In the genomic region with DNA sequence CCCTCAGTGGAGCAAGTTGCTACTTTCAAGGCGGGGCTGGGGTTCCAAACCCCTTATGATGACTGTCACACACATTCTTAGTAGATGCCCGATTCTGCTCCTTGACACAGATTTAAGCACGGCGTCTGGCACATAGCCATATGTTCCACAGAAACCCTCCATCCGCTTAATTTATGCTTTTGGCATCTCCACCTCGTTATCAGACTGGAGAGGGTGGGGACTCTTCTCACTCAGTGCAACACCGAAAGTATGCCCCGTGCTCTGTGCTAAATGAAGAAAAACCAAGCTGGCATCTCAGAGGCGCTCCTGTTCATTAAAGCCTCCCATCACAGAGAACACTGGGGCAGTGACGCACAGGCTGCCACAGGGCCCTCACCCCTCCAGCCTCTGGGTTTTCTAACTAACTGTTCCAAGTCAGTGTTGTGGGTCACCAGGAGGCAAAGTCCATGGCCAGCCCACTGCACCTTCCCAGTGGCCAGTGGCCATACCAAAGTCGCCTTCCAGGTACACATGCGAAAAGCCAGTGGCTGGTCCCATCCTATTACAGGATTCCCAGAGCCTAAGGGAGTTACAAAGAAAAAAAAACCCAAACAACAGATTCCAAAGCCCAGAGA, we compare ENCODE assay signal across 15 cellular contexts. TPM values are rescaled to one million over a fixed set of nuclear protein-coding genes. Genes with fewer than 3 reads are reported as not detected.
A peak's percentile ranks its signal among the peaks of the same experiment; 100 is the strongest.
DNase-seq lines count a peak whose midpoint lies in the region; ATAC-seq, FAIRE-seq and TF ChIP-seq lines count a peak whose summit lies in the region.
"Had no signal": no experiment of that assay in that cellular context is flagged by ENCODE, and none has a peak within 500 bp of the region (broad histone marks: within the 10 kb centered on the region; RNA-seq: fewer than 3 reads in every experiment).

No MANE protein-coding gene starts in this region.

- intact Hi-C loops in activated T-helper 1 cell treated with anti-CD3 and anti-CD28 coated beads, Interleukin-12 subunit alpha, Interleukin-12 subunit beta, Interleukin-2, Interleukin-4 antibody, amounts not matched to agents 30 ng/mL and 10 ng/mL and 1 ng/mL, durations not matched to agents 14 hours and 24 hours and 36 hours (cut with micrococcal nuclease): no loop called here
- intact Hi-C loops in esophagus squamous epithelium (cut with DNase I): no loop called here

- H3K27ac Mint-ChIP-seq in activated T-helper 1 cell treated with anti-CD3 and anti-CD28 coated beads, Interleukin-12 subunit alpha, Interleukin-12 subunit beta, Interleukin-2, Interleukin-4 antibody, amounts not matched to agents 30 ng/mL and 10 ng/mL and 1 ng/mL, durations not matched to agents 14 hours and 24 hours and 36 hours: peak overlapping the region; percentile 73
- peak overlapping the region; percentile 81 to 99 for H3K27ac Mint-ChIP-seq in natural killer cell treated with Interleukin-12 subunit alpha and Interleukin-12 subunit beta and Interleukin-15 and Interleukin-18, amount 100 ng/mL, for 72 hours

- peaks cover 32 to 97% (median 64%) of the 10 kb centered on the region in 3 donors for H3K4me1 ChIP-seq in esophagus squamous epithelium

- ATAC-seq in natural killer cell treated with Interleukin-12 subunit alpha and Interleukin-12 subunit beta and Interleukin-15 and Interleukin-18, amount 100 ng/mL, for 72 hours: no peak

- H3K9me3 ChIP-seq in esophagus squamous epithelium: no peaks in the 10 kb centered on the region
- H3K9me3 ChIP-seq: transverse colon had no signal

- peak overlapping the region in 1 of 4 donors; percentile 70 for H3K27ac ChIP-seq in esophagus squamous epithelium
- H3K27ac ChIP-seq: transverse colon, VCaP had no signal

- WGBS in esophagus squamous epithelium, 2 donors: 58 to 69% methylated on average over 9 to 10 of the region's 12 CpGs

- H3K27me3 Mint-ChIP-seq in activated T-helper 1 cell treated with anti-CD3 and anti-CD28 coated beads, Interleukin-12 subunit alpha, Interleukin-12 subunit beta, Interleukin-2, Interleukin-4 antibody, amounts not matched to agents 30 ng/mL and 10 ng/mL and 1 ng/mL, durations not matched to agents 14 hours and 24 hours and 36 hours (ENCODE audit: insufficient read depth): no peaks in the 10 kb centered on the region
- H3K27me3 Mint-ChIP-seq in natural killer cell treated with Interleukin-12 subunit alpha and Interleukin-12 subunit beta and Interleukin-15 and Interleukin-18, amount 100 ng/mL, for 72 hours: no peaks in the 10 kb centered on the region

- TF ChIP-seq POLR2A in GM12892 (IDR thresholded peaks at IDR 0.05; ENCODE audit: low read depth, low read length) (no peak), esophagus squamous epithelium (IDR thresholded peaks at IDR 0.05) (no peak)

- no peak overlapping the region for H3K4me3 Mint-ChIP-seq in activated T-helper 1 cell treated with anti-CD3 and anti-CD28 coated beads, Interleukin-12 subunit alpha, Interleukin-12 subunit beta, Interleukin-2, Interleukin-4 antibody, amounts not matched to agents 30 ng/mL and 10 ng/mL and 1 ng/mL, durations not matched to agents 14 hours and 24 hours and 36 hours
- peak overlapping the region; percentile 53 for H3K4me3 Mint-ChIP-seq in natural killer cell treated with Interleukin-12 subunit alpha and Interleukin-12 subunit beta and Interleukin-15 and Interleukin-18, amount 100 ng/mL, for 72 hours

- TF ChIP-seq CTCF in esophagus squamous epithelium (IDR thresholded peaks at IDR 0.05): no peak

- H3K36me3 ChIP-seq in esophagus squamous epithelium: no peaks in the 10 kb centered on the region
- H3K36me3 ChIP-seq: transverse colon had no signal

- no peaks in the 10 kb centered on the region for H3K27me3 ChIP-seq in esophagus squamous epithelium
- H3K27me3 ChIP-seq: transverse colon had no signal

- DNase-seq in NCI-H1417 (lab: John Stamatoyannopoulos, UW) (peak in 2 of 3 experiments; percentile 25 to 30), NCI-H1417 treated with DMSO at 0.1 percent for 48 hours (lab: John Stamatoyannopoulos, UW) (no peak), NCI-H1694 treated with DMSO at 0.1 percent for 48 hours (lab: John Stamatoyannopoulos, UW) (peak; percentile 66), GM12892 (ENCODE audit: insufficient read length) (no peak), esophagus squamous epithelium (lab: John Stamatoyannopoulos, UW) (no peak), NCI-H510A (lab: John Stamatoyannopoulos, UW) (no peak)
- DNase-seq in activated T-helper 1 cell treated with anti-CD3 and anti-CD28 coated beads, Interleukin-12 subunit alpha, Interleukin-12 subunit beta, Interleukin-2, Interleukin-4 antibody, amounts not matched to agents 30 ng/mL and 10 ng/mL and 1 ng/mL, durations not matched to agents 14 hours and 24 hours and 36 hours (ENCODE audit: low spot score): no peak
- DNase-seq in natural killer cell treated with Interleukin-12 subunit alpha and Interleukin-12 subunit beta and Interleukin-15 and Interleukin-18, amount 100 ng/mL, for 72 hours (ENCODE audit: low spot score): no peak
- DNase-seq: 8988T, NCI-H510A treated with DMSO at 0.1 percent for 48 hours, SIG-M5, transverse colon had no signal

- H3K9me3 Mint-ChIP-seq in activated T-helper 1 cell treated with anti-CD3 and anti-CD28 coated beads, Interleukin-12 subunit alpha, Interleukin-12 subunit beta, Interleukin-2, Interleukin-4 antibody, amounts not matched to agents 30 ng/mL and 10 ng/mL and 1 ng/mL, durations not matched to agents 14 hours and 24 hours and 36 hours: no peaks in the 10 kb centered on the region
- no peaks in the 10 kb centered on the region for H3K9me3 Mint-ChIP-seq in natural killer cell treated with Interleukin-12 subunit alpha and Interleukin-12 subunit beta and Interleukin-15 and Interleukin-18, amount 100 ng/mL, for 72 hours

- no peak for FAIRE-seq in GM12892 (lab: Jason Lieb, UNC)
- FAIRE-seq: colon had no signal

- no peak overlapping the region for H3K4me3 ChIP-seq in esophagus squamous epithelium
- H3K4me3 ChIP-seq: skin epidermis, transverse colon had no signal

- H3K4me1 Mint-ChIP-seq in activated T-helper 1 cell treated with anti-CD3 and anti-CD28 coated beads, Interleukin-12 subunit alpha, Interleukin-12 subunit beta, Interleukin-2, Interleukin-4 antibody, amounts not matched to agents 30 ng/mL and 10 ng/mL and 1 ng/mL, durations not matched to agents 14 hours and 24 hours and 36 hours (ENCODE audit: low read depth): peaks cover 65% of the 10 kb centered on the region
- H3K4me1 Mint-ChIP-seq in natural killer cell treated with Interleukin-12 subunit alpha and Interleukin-12 subunit beta and Interleukin-15 and Interleukin-18, amount 100 ng/mL, for 72 hours (ENCODE audit: low read depth in 2 of 2): peaks cover 64 to 70% of the 10 kb centered on the region in 2 donors

- H3K36me3 Mint-ChIP-seq in activated T-helper 1 cell treated with anti-CD3 and anti-CD28 coated beads, Interleukin-12 subunit alpha, Interleukin-12 subunit beta, Interleukin-2, Interleukin-4 antibody, amounts not matched to agents 30 ng/mL and 10 ng/mL and 1 ng/mL, durations not matched to agents 14 hours and 24 hours and 36 hours (ENCODE audit: low read depth): peaks cover 26% of the 10 kb centered on the region
- no peaks in the 10 kb centered on the region for H3K36me3 Mint-ChIP-seq in natural killer cell treated with Interleukin-12 subunit alpha and Interleukin-12 subunit beta and Interleukin-15 and Interleukin-18, amount 100 ng/mL, for 72 hours

RNA-seq across cellular contexts. Expression of gene CCDC88C, which starts 27.3 kb away (rescaled TPM):
- total RNA-seq in activated T-helper 1 cell treated with anti-CD3 and anti-CD28 coated beads, Interleukin-12 subunit alpha, Interleukin-12 subunit beta, Interleukin-2, Interleukin-4 antibody, amounts not matched to agents 30 ng/mL and 10 ng/mL and 1 ng/mL, durations not matched to agents 14 hours and 24 hours and 36 hours: 85.9 and 91.7 TPM in 2 replicates
- total RNA-seq in natural killer cell treated with Interleukin-12 subunit alpha and Interleukin-12 subunit beta and Interleukin-15 and Interleukin-18, amount 100 ng/mL, for 72 hours: 100 to 1,000 TPM; 103 to 175 TPM
- polyA plus RNA-seq in GM12892 (2012; ENCODE audit: missing spikeins): 37.7 TPM
- 10 to 100 TPM; 23.2 to 31.5 (median 29.9) TPM for total RNA-seq in esophagus squamous epithelium

Comparison
In these comparisons a context has a peak if more than half of its experiments do, and no peak if none do; other contexts are left out.
1. DNase-seq: peak in NCI-H1417 (2 of 3) and NCI-H1694 treated with DMSO at 0.1 percent for 48 hours (single experiment); none in NCI-H1417 treated with DMSO at 0.1 percent for 48 hours (single experiment), activated T-helper 1 cell treated with anti-CD3 and anti-CD28 coated beads, Interleukin-12 subunit alpha, Interleukin-12 subunit beta, Interleukin-2, Interleukin-4 antibody, amounts not matched to agents 30 ng/mL and 10 ng/mL and 1 ng/mL, durations not matched to agents 14 hours and 24 hours and 36 hours (single experiment), natural killer cell treated with Interleukin-12 subunit alpha and Interleukin-12 subunit beta and Interleukin-15 and Interleukin-18, amount 100 ng/mL, for 72 hours (single experiment), GM12892 (single experiment), esophagus squamous epithelium (single experiment) and NCI-H510A (single experiment).